Comparison of ENCODE assay signal across 8 cellular contexts in the genomic region with DNA sequence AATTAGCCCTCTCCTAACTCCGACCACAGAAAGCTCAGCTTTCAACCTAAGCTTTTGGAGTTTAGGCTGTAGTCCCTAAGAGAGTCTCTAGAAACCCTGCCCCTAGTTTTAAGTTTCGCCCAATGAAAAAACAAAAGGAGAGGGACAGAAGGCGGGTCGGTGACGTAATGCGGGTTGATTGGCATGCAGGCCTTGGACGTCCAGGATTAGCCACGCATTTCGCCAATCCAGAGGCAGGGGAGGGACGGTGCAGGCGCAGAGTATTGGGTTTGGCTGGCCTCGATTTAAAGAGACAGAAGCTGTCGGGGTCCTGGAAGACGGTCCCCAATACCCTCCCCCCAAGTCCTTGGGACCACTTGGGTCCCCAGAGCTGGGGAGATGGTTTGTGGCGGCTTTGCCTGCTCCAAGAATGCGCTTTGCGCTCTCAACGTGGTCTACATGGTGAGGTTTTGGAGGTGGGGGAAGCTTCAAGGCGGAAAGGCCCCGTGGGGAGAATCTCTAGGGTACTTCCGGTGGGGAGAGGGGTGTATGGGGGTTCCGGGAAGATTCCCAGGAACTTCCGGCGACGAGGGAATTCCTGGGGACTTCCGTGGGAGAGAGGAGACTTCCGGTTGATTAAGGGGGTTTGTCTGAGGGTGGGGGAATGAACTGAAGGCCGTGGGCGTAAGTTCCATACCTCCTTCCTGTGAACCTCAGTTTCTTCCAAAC. TPM values are rescaled to one million over a fixed set of nuclear protein-coding genes. Genes with fewer than 3 reads are reported as not detected.
A peak's percentile ranks its signal among the peaks of the same experiment; 100 is the strongest.
DNase-seq lines count a peak whose midpoint lies in the region; ATAC-seq and TF ChIP-seq lines count a peak whose summit lies in the region.

A gene with protein sequence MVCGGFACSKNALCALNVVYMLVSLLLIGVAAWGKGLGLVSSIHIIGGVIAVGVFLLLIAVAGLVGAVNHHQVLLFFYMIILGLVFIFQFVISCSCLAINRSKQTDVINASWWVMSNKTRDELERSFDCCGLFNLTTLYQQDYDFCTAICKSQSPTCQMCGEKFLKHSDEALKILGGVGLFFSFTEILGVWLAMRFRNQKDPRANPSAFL (plus strand): TSS at position 263 of the 708 bp plus-strand sequence. CDS start 116 bp downstream, at position 379.

- no peak within 1 kb of the TSS for H4K5ac ChIP-seq in H9 (ENCODE audit: insufficient read length, low read depth, low read length)

- H3K4me3 Mint-ChIP-seq in H9: peak within 1 kb of the TSS; percentile 86 to 92
- peak within 1 kb of the TSS; percentile 88 to 99 (median 93) for H3K4me3 Mint-ChIP-seq in naive thymus-derived CD8-positive, alpha-beta T cell
- H3K4me3 Mint-ChIP-seq in stimulated activated naive B cell treated with anti-CD40 and anti-IgM and Interleukin-4, amounts not matched to agents 10 μg/mL and 1 μg/mL and 100 μg/mL, for 72 hours: peak within 1 kb of the TSS; percentile 96

- H3K27me3 Mint-ChIP-seq in H9 (ENCODE audit: low read depth): peaks cover 35% of the 10 kb centered on the region
- no peaks in the 10 kb centered on the region for H3K27me3 Mint-ChIP-seq in naive thymus-derived CD8-positive, alpha-beta T cell
- H3K27me3 Mint-ChIP-seq in stimulated activated naive B cell treated with anti-CD40 and anti-IgM and Interleukin-4, amounts not matched to agents 10 μg/mL and 1 μg/mL and 100 μg/mL, for 72 hours: no peaks in the 10 kb centered on the region

- H3K36me3 Mint-ChIP-seq in H9 (ENCODE audit: insufficient read depth in 1 of 3, low read depth in 3 of 3): peaks cover 15 to 43% (median 39%) of the 10 kb centered on the region in 3 experiments; a peak in 6 of 7 replicates
- H3K36me3 Mint-ChIP-seq in naive thymus-derived CD8-positive, alpha-beta T cell: peaks cover 0 to 31% (median 8%) of the 10 kb centered on the region in 3 donors
- peaks cover 21 to 45% of the 10 kb centered on the region in 2 donors for H3K36me3 Mint-ChIP-seq in stimulated activated naive B cell treated with anti-CD40 and anti-IgM and Interleukin-4, amounts not matched to agents 10 μg/mL and 1 μg/mL and 100 μg/mL, for 72 hours

- H3K56ac ChIP-seq in H9 (ENCODE audit: insufficient read length, low read depth, low read length): no peak within 1 kb of the TSS

- peak within 1 kb of the TSS; percentile 94 for H3K4me3 ChIP-seq in MG63

- no peaks in the 10 kb centered on the region for H3K79me2 ChIP-seq in H9 (ENCODE audit: insufficient read depth, low read length)

- peak within 1 kb of the TSS; percentile 75; the same call in 1 of the 2 replicates for H3K14ac ChIP-seq in H9 (ENCODE audit: insufficient read depth, low read length)

- no peak within 1 kb of the TSS for H2AFZ ChIP-seq in H9 (ENCODE audit: low read length)

- no peak within 1 kb of the TSS for H3T11ph ChIP-seq in H9 (ENCODE audit: low read length)

- peak within 1 kb of the TSS; percentile 70 for H3K4me2 ChIP-seq in H9 (ENCODE audit: insufficient read depth, insufficient read length, low read length)

- H3K27me3 ChIP-seq in H9 (ENCODE audit: insufficient read depth, low read length) (peaks cover 15% of the 10 kb centered on the region), MG63 (no peaks in the 10 kb centered on the region; the same call in none of the 2 replicates)

- H2BK20ac ChIP-seq in H9 (ENCODE audit: low read depth, low read length, poor library complexity, severe bottlenecking): no peak within 1 kb of the TSS

- H2BK5ac ChIP-seq in H9 (ENCODE audit: insufficient read length, low read length): no peak within 1 kb of the TSS

- H3K27ac Mint-ChIP-seq in H9: peak within 1 kb of the TSS; percentile 97 to 99 (median 99)
- H3K27ac Mint-ChIP-seq in naive thymus-derived CD8-positive, alpha-beta T cell: peak within 1 kb of the TSS; percentile 92 to 99 (median 97)
- H3K27ac Mint-ChIP-seq in stimulated activated naive B cell treated with anti-CD40 and anti-IgM and Interleukin-4, amounts not matched to agents 10 μg/mL and 1 μg/mL and 100 μg/mL, for 72 hours: peak within 1 kb of the TSS; percentile 99

- no peaks in the 10 kb centered on the region for H3K9me3 Mint-ChIP-seq in H9
- H3K9me3 Mint-ChIP-seq in naive thymus-derived CD8-positive, alpha-beta T cell: no peaks in the 10 kb centered on the region
- no peaks in the 10 kb centered on the region for H3K9me3 Mint-ChIP-seq in stimulated activated naive B cell treated with anti-CD40 and anti-IgM and Interleukin-4, amounts not matched to agents 10 μg/mL and 1 μg/mL and 100 μg/mL, for 72 hours

- peak within 1 kb of the TSS; percentile 4 for H3K27ac ChIP-seq in H9 (ENCODE audit: insufficient read length, low read depth, low read length)

- H3K23me2 ChIP-seq in H9 (ENCODE audit: insufficient read length, low read depth, low read length, poor library complexity, severe bottlenecking): peaks cover 4% of the 10 kb centered on the region

- WGBS in H9 (ENCODE audit: extremely low coverage, insufficient read length, low lambda C conversion rate): no CpG with 5 or more reads among the region's 29 CpGs

- H3K4ac ChIP-seq in H9 (ENCODE audit: low read depth, low read length): no peak within 1 kb of the TSS

- peak; percentile 79 to 82 for ATAC-seq in naive thymus-derived CD8-positive, alpha-beta T cell
- ATAC-seq in stimulated activated naive B cell treated with anti-CD40 and anti-IgM and Interleukin-4, amounts not matched to agents 10 μg/mL and 1 μg/mL and 100 μg/mL, for 72 hours (replicated peaks): peak; percentile 89 to 91

- H3K23ac ChIP-seq in H9 (ENCODE audit: insufficient read length, low read depth, low read length): no peak within 1 kb of the TSS

- POLR2A ChIA-PET in naive thymus-derived CD8-positive, alpha-beta T cell (lab: Charles Lee): interaction anchor here (0.5 to 3.2 kb wide), 15 partner anchors 9 to 265 kb away, joined by 3 to 13 read pairs (median 4); a partner anchor contains a TSS

- H3K9me3 ChIP-seq in H9 (ENCODE audit: control insufficient read depth, low read depth, low read length) (no peaks in the 10 kb centered on the region), MG63 (no peaks in the 10 kb centered on the region)

- DNase-seq in ELF-1 (ENCODE audit: low read depth, low spot score) (peak; percentile 96), H9 (peak; percentile 98), MG63 (peak; percentile 97), SHP77 (lab: John Stamatoyannopoulos, UW) (peak; percentile 95 to 96), fibroblast of peridontal ligament (ENCODE audit: extremely low read depth) (peak; percentile 99)
- DNase-seq in activated effector memory CD4-positive, alpha-beta T cell treated with Interleukin-2 at 50 U/mL for 16 hours: peak; percentile 88
- DNase-seq in naive thymus-derived CD8-positive, alpha-beta T cell: peak; percentile 82 to 97 (median 93)
- DNase-seq in stimulated activated naive B cell treated with anti-CD40 and anti-IgM and Interleukin-4, amounts not matched to agents 10 μg/mL and 1 μg/mL and 100 μg/mL, for 72 hours: peak; percentile 89

- H4K20me1 ChIP-seq in H9 (ENCODE audit: control insufficient read depth, insufficient read depth, insufficient read length): no peaks in the 10 kb centered on the region

- peak within 1 kb of the TSS; percentile 86 for H3K18ac ChIP-seq in H9 (ENCODE audit: insufficient read length, low read depth, low read length)

- H2BK12ac ChIP-seq in H9 (ENCODE audit: insufficient read length, low read depth, low read length): no peak within 1 kb of the TSS

- H2BK15ac ChIP-seq in H9 (ENCODE audit: low read depth, low read length): no peak within 1 kb of the TSS

- no peak for TF ChIP-seq CTCF in H9 (conservative IDR thresholded peaks at IDR 0.05)

- no peak within 1 kb of the TSS for H4K91ac ChIP-seq in H9 (ENCODE audit: insufficient read length, low read depth, low read length)

- no peak within 1 kb of the TSS for H2BK120ac ChIP-seq in H9 (ENCODE audit: low read depth, low read length, poor library complexity, severe bottlenecking)

- peaks cover 11 to 14% of the 10 kb centered on the region in 2 experiments for H3K4me1 Mint-ChIP-seq in H9
- H3K4me1 Mint-ChIP-seq in naive thymus-derived CD8-positive, alpha-beta T cell: peaks cover 24 to 57% (median 50%) of the 10 kb centered on the region in 4 donors
- peaks cover 36 to 57% of the 10 kb centered on the region in 2 donors for H3K4me1 Mint-ChIP-seq in stimulated activated naive B cell treated with anti-CD40 and anti-IgM and Interleukin-4, amounts not matched to agents 10 μg/mL and 1 μg/mL and 100 μg/mL, for 72 hours

- no peak within 1 kb of the TSS for H4K8ac ChIP-seq in H9 (replicated peaks; ENCODE audit: insufficient read length, low read depth, low read length)

- H3K4me1 ChIP-seq in H9 (ENCODE audit: insufficient read depth, low read length): peaks cover 2% of the 10 kb centered on the region; the same call in 1 of the 2 replicates

- no peak within 1 kb of the TSS for H2AK5ac ChIP-seq in H9 (ENCODE audit: insufficient read length, low read length)

- H3K9ac ChIP-seq in H9 (ENCODE audit: extremely low read depth, insufficient read length, low read length): peak within 1 kb of the TSS; percentile 53

- H3K79me1 ChIP-seq in H9 (ENCODE audit: insufficient read depth, low read depth, low read length, poor library complexity, severe bottlenecking): no peaks in the 10 kb centered on the region

- peaks cover 31% of the 10 kb centered on the region for H3K36me3 ChIP-seq in MG63

RNA-seq across cellular contexts. Expression of the gene that starts here (rescaled TPM):
- total RNA-seq in H9 (2021): 18.8 and 20.0 TPM in 2 replicates
- total RNA-seq in MG63 (2014; rRNA removed; shearing (Covaris generic); ENCODE audit: low replicate concordance): 21.2 and 24.3 TPM in 2 replicates
- total RNA-seq in naive thymus-derived CD8-positive, alpha-beta T cell: 10 to 100 TPM; 22.5 to 24.8 TPM
- polyA plus RNA-seq in naive thymus-derived CD8-positive, alpha-beta T cell: 10 to 100 TPM; 42.2 to 53.3 (median 47.3) TPM

Comparison
In these comparisons a context has a peak if more than half of its experiments do, and no peak if none do; other contexts are left out.
1. Peak in every context shown above with its lines: DNase-seq, ATAC-seq, H3K4me3 ChIP-seq and H3K27ac ChIP-seq.